25 cellular contexts compared by ENCODE assay signal in genomic region chr22:41600976-41601375, GRCh38. TPM values are rescaled to one million over a fixed set of nuclear protein-coding genes. Genes with fewer than 3 reads are reported as not detected.
"Had no signal": no experiment of that assay in that cellular context is flagged by ENCODE, and none has a peak within 500 bp of the region (broad histone marks: within the 10 kb centered on the region; RNA-seq: fewer than 3 reads in every experiment).

No MANE protein-coding gene starts in this region.

- H3K4me3 Mint-ChIP-seq: activated CD4-positive, alpha-beta memory T cell treated with anti-CD3 and anti-CD28 coated beads for 36 hours; activated CD4-positive, alpha-beta T cell treated with anti-CD3 and anti-CD28 coated beads, Interleukin-2, amount 10 ng/mL, durations not matched to agents 7 days and 5 days; activated naive CD4-positive, alpha-beta T cell treated with anti-CD3 and anti-CD28 coated beads for 36 hours; activated naive CD8-positive, alpha-beta T cell; activated T-helper 17 cell treated with anti-CD3 and anti-CD28 coated beads, Interleukin-2, amount 50 U/mL, for 72 hours; T-cell had no signal

- H3K27ac ChIP-seq: brain microvascular endothelial cell, cardiac muscle cell, Peyer's patch, VCaP had no signal

- H3K27ac Mint-ChIP-seq: activated CD4-positive, alpha-beta memory T cell treated with anti-CD3 and anti-CD28 coated beads for 36 hours; activated CD4-positive, alpha-beta T cell treated with anti-CD3 and anti-CD28 coated beads, Interleukin-2, amount 10 ng/mL, durations not matched to agents 7 days and 5 days; activated naive CD4-positive, alpha-beta T cell treated with anti-CD3 and anti-CD28 coated beads for 36 hours; activated naive CD8-positive, alpha-beta T cell; activated T-helper 17 cell treated with anti-CD3 and anti-CD28 coated beads, Interleukin-2, amount 50 U/mL, for 72 hours; T-cell had no signal

- DNase-seq: activated CD4-positive, alpha-beta memory T cell treated with anti-CD3 and anti-CD28 coated beads for 36 hours; activated CD4-positive, alpha-beta T cell treated with anti-CD3 and anti-CD28 coated beads, Interleukin-2, amount 10 ng/mL, durations not matched to agents 7 days and 5 days; activated CD4-positive, CD25-positive, alpha-beta regulatory T cell; activated gamma-delta T cell; activated naive CD4-positive, alpha-beta T cell treated with anti-CD3 and anti-CD28 coated beads for 36 hours; activated T-cell treated with anti-CD3 and anti-CD28 coated beads for 4 hours; activated T-cell treated with anti-CD3 and anti-CD28 coated beads, Interleukin-2, amount 50 U/mL, for 48 hours; brain microvascular endothelial cell; Kasumi-1; KBM-7; NCI-H1105 treated with DMSO at 0.1 percent for 48 hours; NCI-H1436 treated with DMSO at 0.1 percent for 48 hours; NCI-H187 treated with DMSO at 0.1 percent for 48 hours; NCI-H2081 treated with DMSO at 0.1 percent for 48 hours; NCI-H446; NCI-H524; Peyer's patch; SIG-M5; T-cell had no signal

- H3K9me3 ChIP-seq: Peyer's patch had no signal

- H3K4me3 ChIP-seq: cardiac muscle cell, Peyer's patch had no signal

- H3K9me3 Mint-ChIP-seq: activated CD4-positive, alpha-beta memory T cell treated with anti-CD3 and anti-CD28 coated beads for 36 hours; activated CD4-positive, alpha-beta T cell treated with anti-CD3 and anti-CD28 coated beads, Interleukin-2, amount 10 ng/mL, durations not matched to agents 7 days and 5 days; activated naive CD4-positive, alpha-beta T cell treated with anti-CD3 and anti-CD28 coated beads for 36 hours; activated T-helper 17 cell treated with anti-CD3 and anti-CD28 coated beads, Interleukin-2, amount 50 U/mL, for 72 hours; T-cell had no signal

- H3K27me3 Mint-ChIP-seq: activated CD4-positive, alpha-beta memory T cell treated with anti-CD3 and anti-CD28 coated beads for 36 hours; activated CD4-positive, alpha-beta T cell treated with anti-CD3 and anti-CD28 coated beads, Interleukin-2, amount 10 ng/mL, durations not matched to agents 7 days and 5 days; activated naive CD8-positive, alpha-beta T cell; activated T-helper 17 cell treated with anti-CD3 and anti-CD28 coated beads, Interleukin-2, amount 50 U/mL, for 72 hours; T-cell had no signal

- H3K4me1 ChIP-seq: Peyer's patch had no signal

- H3K27me3 ChIP-seq: brain microvascular endothelial cell, cardiac muscle cell, Peyer's patch had no signal

- ATAC-seq: activated T-helper 17 cell treated with anti-CD3 and anti-CD28 coated beads, Interleukin-2, amount 50 U/mL, for 72 hours; T-cell had no signal

RNA-seq across cellular contexts. Expression of gene CSDC2, which starts 40.2 kb away (rescaled TPM):
- total RNA-seq: activated CD4-positive, alpha-beta memory T cell treated with anti-CD3 and anti-CD28 coated beads for 36 hours; activated CD4-positive, alpha-beta T cell treated with anti-CD3 and anti-CD28 coated beads, Interleukin-2, amount 10 ng/mL, durations not matched to agents 7 days and 5 days; activated CD8-positive, alpha-beta memory T cell treated with anti-CD3 and anti-CD28 coated beads for 36 hours; activated naive CD4-positive, alpha-beta T cell treated with anti-CD3 and anti-CD28 coated beads for 36 hours; activated T-helper 17 cell treated with anti-CD3 and anti-CD28 coated beads, Interleukin-2, amount 50 U/mL, for 72 hours; T-helper 2 cell treated with Interferon-gamma antibody and Interleukin-4, amounts not matched to agents 100 ng/mL and 5 ng/mL, for 36 hours had no signal
